1 cellular context compared by ENCODE assay signal in genomic region chr5:109656829-109657228, GRCh38.
TF ChIP-seq lines count a peak whose summit lies in the region.

No MANE protein-coding gene starts in this region.

TF ChIP-seq in GM12878, 131 proteins besides CTCF, POLR2A, EP300 and RAD21 (continued from another document):
- no peak for TF ChIP-seq ZBTB4 (CRISPR knock-in tag; IDR thresholded peaks at IDR 0.05)
- no peak for TF ChIP-seq NFYA (IDR thresholded peaks at IDR 0.05; ENCODE audit: borderline replicate concordance, low read depth, low read length)
- TF ChIP-seq LARP7 (IDR thresholded peaks at IDR 0.05): no peak
- TF ChIP-seq RUNX3 (IDR thresholded peaks at IDR 0.05; ENCODE audit: low read length): peak; percentile 33; the same call in 1 of the 2 replicates
